Comparison of ENCODE assay signal across 8 cellular contexts in the genomic region with DNA sequence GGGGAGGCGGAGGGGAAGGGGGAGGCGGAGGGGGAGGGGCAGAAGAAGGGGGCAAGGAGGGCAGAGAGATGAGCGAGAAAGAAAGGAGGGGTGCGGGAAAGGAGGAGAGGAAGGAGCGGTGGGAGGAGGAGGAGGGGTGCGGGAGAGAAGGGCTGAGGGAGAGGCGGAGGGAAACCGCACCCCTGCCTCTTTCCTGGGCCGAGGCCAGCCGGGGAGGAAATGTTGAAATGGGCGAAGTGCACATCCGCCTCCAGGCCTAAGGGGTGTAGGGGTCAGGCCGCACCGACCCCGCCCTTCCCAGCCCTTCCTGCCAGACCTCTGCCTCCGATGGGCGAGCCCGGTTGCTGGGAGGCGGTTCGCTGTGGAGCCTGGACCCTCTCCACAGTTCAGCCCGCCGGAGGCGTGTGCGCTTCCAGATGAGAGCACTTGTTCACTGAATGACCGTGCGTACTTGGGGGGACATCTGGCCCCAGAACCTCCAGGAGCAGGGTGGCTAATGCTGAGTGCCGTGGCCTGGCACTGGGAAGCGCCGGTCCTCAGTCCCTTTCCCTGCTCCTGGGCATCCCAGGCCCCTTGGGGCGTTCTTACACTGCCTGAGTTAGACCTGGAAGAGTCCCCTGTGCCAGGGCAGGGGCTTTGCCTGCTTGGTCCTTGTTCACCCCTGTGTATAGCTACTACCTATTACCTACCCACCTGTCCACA.
DNase-seq lines count a peak whose midpoint lies in the region; ATAC-seq and TF ChIP-seq lines count a peak whose summit lies in the region.

No MANE protein-coding gene starts in this region.

- H3K9ac ChIP-seq in mammary epithelial cell (ENCODE audit: insufficient read depth, low read length), result no peak overlapping the region

- in situ Hi-C loops in KBM-7 (cut with MboI; ENCODE audit: low pct_unique_long_range_greater_than_20kb, low sequenced_read_pairs) (no loop called here), mammary epithelial cell (cut with MboI; ENCODE audit: low sequenced_read_pairs in 2 of 2) (no loop called here)

- peak overlapping the region; percentile 66 for H2AFZ ChIP-seq in mammary epithelial cell (ENCODE audit: low read depth, low read length)

- CTCF ChIA-PET in mammary epithelial cell (lab: Charles Lee; ENCODE audit: low non-redundant PET), result no interaction called here

- dilution Hi-C loops in mammary epithelial cell (cut with HindIII; ENCODE audit: low sequenced_read_pairs), result loop anchor here (5.0 kb wide), 1 partner anchor 261 kb away; no protein-coding TSS in a partner anchor

- no peaks in the 10 kb centered on the region for H3K79me2 ChIP-seq in mammary epithelial cell (ENCODE audit: insufficient read depth, low read length)

- H3K4me2 ChIP-seq in mammary epithelial cell (ENCODE audit: insufficient read depth, low read depth, low read length), result peak overlapping the region; percentile 60

- H3K36me3 ChIP-seq in mammary epithelial cell (ENCODE audit: insufficient read depth, low read length), result no peaks in the 10 kb centered on the region

- peak; percentile 83 for DNase-seq in GDM1 (lab: John Stamatoyannopoulos, UW)
- DNase-seq in KBM-7, result peak; percentile 93
- peak; percentile 46 to 54 for DNase-seq in SW 1271 (lab: John Stamatoyannopoulos, UW)
- DNase-seq in mammary epithelial cell, result peak; percentile 29
- peak; percentile 87 for DNase-seq in islet precursor cell
- DNase-seq in stimulated activated CD4-positive, alpha-beta T cell treated with anti-CD3 and anti-CD28 coated beads, Interleukin-12 subunit alpha, Interleukin-12 subunit beta, amount 100 ng/mL, for 4 hours, result peak; percentile 30
- DNase-seq in cortex of kidney (lab: John Stamatoyannopoulos, UW), result no peak

- BruUV-seq in mammary epithelial cell (replicated peaks; lab: Mats Ljungman, UMichigan), result no TSS peak

- H3K4me1 ChIP-seq in mammary epithelial cell (ENCODE audit: insufficient read depth, low read length), result peaks cover 25% of the 10 kb centered on the region

- intact Hi-C loops in mammary epithelial cell (cut with micrococcal nuclease), result no loop called here

- H3K9me3 ChIP-seq in mammary epithelial cell (replicated peaks; ENCODE audit: insufficient read depth, low read length), result no peaks in the 10 kb centered on the region

- 67% methylated on average over 10 of the region's 30 CpGs for WGBS in mammary epithelial cell (ENCODE audit: low coverage, missing lambda C conversion rate)

- H4K20me1 ChIP-seq in mammary epithelial cell (ENCODE audit: insufficient read depth, low read length), result no peaks in the 10 kb centered on the region

- H3K27me3 ChIP-seq in mammary epithelial cell (ENCODE audit: insufficient read depth, low read length), result no peaks in the 10 kb centered on the region

- H3K27ac ChIP-seq in mammary epithelial cell (ENCODE audit: insufficient read depth, low read depth, low read length), result no peak overlapping the region

- no peak for TF ChIP-seq CTCF in mammary epithelial cell (conservative IDR thresholded peaks at IDR 0.05 in 1 of 2, IDR thresholded peaks at IDR 0.05 in 1 of 2; ENCODE audit: extremely low read depth in 1 of 2, insufficient read depth in 1 of 2, low read depth in 1 of 2, low read length in 2 of 2)

- H3K4me3 ChIP-seq in mammary epithelial cell (replicated peaks in 1 of 3; ENCODE audit: insufficient read depth in 1 of 3, low read depth in 2 of 3, low read length in 3 of 3), result peak overlapping the region in 2 of 3 experiments; percentile 6 to 34

- ATAC-seq in GM21619 (IDR thresholded peaks at IDR 0.05; ENCODE audit: unreplicated experiment), result peak; percentile 37
